In genomic region chr16:67943619-67944503, GRCh38 we compare ENCODE assay signal across 1 cellular context.
A peak's percentile ranks its signal among the peaks of the same experiment; 100 is the strongest.
TF ChIP-seq lines count a peak whose summit lies in the region.

TSS of gene LCAT (minus strand) at chr16:67944120. CDS start at chr16:67944101, 19 bp downstream.

TF ChIP-seq in K562, 482 proteins besides CTCF, POLR2A, EP300 and RAD21 (continued from another document):
- TF ChIP-seq MITF (IDR thresholded peaks at IDR 0.05) = no peak
- peak; percentile 26; the same call in 1 of the 2 replicates for TF ChIP-seq RBFOX2 (IDR thresholded peaks at IDR 0.05; ENCODE audit: low read depth, low read length)
- peak; percentile 32 for TF ChIP-seq ZNF121 (CRISPR knock-in tag; conservative IDR thresholded peaks at IDR 0.05)
- peak in 1 of 3 experiments; percentile 37; a peak in 1 of 6 replicates for TF ChIP-seq ZBTB11 (CRISPR knock-in tag; IDR thresholded peaks at IDR 0.05)
- TF ChIP-seq VEZF1 (CRISPR knock-in tag; IDR thresholded peaks at IDR 0.05) = peak; percentile 36; the same call in 1 of the 2 replicates
- no peak for TF ChIP-seq BCL6 (CRISPR knock-in tag; IDR thresholded peaks at IDR 0.05)
TF ChIP-seq in K562: peak in this region for 12.
